Comparison of ENCODE assay signal across 24 cellular contexts in genomic region chr4:83370640-83370906, GRCh38. TPM values are rescaled to one million over a fixed set of nuclear protein-coding genes. Genes with fewer than 3 reads are reported as not detected.
DNase-seq lines count a peak whose midpoint lies in the region; ATAC-seq and TF ChIP-seq lines count a peak whose summit lies in the region.
"Had no signal": no experiment of that assay in that cellular context is flagged by ENCODE, and none has a peak within 500 bp of the region (broad histone marks: within the 10 kb centered on the region; RNA-seq: fewer than 3 reads in every experiment).

No MANE protein-coding gene starts in this region.

- peaks cover 28 to 66% (median 51%) of the 10 kb centered on the region in 10 experiments for H3K4me1 ChIP-seq in BLaER1 treated with 17β-estradiol and CSF1 and Interleukin-3, amounts not matched to agents 10 nM and 100 nM
- H3K4me1 ChIP-seq in gastroesophageal sphincter, result no peaks in the 10 kb centered on the region
- H3K4me1 ChIP-seq in HAP-1, result no peaks in the 10 kb centered on the region
- H3K4me1 ChIP-seq: A549, adrenal gland had no signal

- in situ Hi-C loops in HAP-1 (cut with MboI; ENCODE audit: low sequenced_read_pairs), result no loop called here

- peaks cover 0 to 8% (median 0%) of the 10 kb centered on the region in 11 experiments; a peak in 4 of 22 replicates for H3K36me3 ChIP-seq in BLaER1 treated with 17β-estradiol and CSF1 and Interleukin-3, amounts not matched to agents 10 nM and 100 nM
- H3K36me3 ChIP-seq in gastroesophageal sphincter (no peaks in the 10 kb centered on the region), HAP-1 (replicated peaks) (no peaks in the 10 kb centered on the region)
- H3K36me3 ChIP-seq: adrenal gland, neutrophil had no signal

- TF ChIP-seq CTCF in gastroesophageal sphincter (IDR thresholded peaks at IDR 0.05), result no peak

- no peaks in the 10 kb centered on the region for H4K20me1 ChIP-seq in BLaER1 treated with 17β-estradiol and CSF1 and Interleukin-3, amounts not matched to agents 10 nM and 100 nM

- no CpG with 5 or more reads among the region's 1 CpG for WGBS in gastroesophageal sphincter (ENCODE audit: low coverage in 1 of 2), 2 donors

- no peak for TF ChIP-seq POLR2A in gastroesophageal sphincter (IDR thresholded peaks at IDR 0.05)

- peak overlapping the region; percentile 22 to 92 (median 82) for H3K4me2 ChIP-seq in BLaER1 treated with 17β-estradiol and CSF1 and Interleukin-3, amounts not matched to agents 10 nM and 100 nM
- H3K4me2 ChIP-seq: A549 had no signal

- H3K4me3 ChIP-seq in BLaER1 treated with 17β-estradiol and CSF1 and Interleukin-3, amounts not matched to agents 10 nM and 100 nM, result 0 out of 20 replicates have a peak overlapping the region, but pooled peaks of 1 of the 10 experiments have one; percentile 1
- H3K4me3 ChIP-seq in gastroesophageal sphincter (no peak overlapping the region), HAP-1 (no peak overlapping the region)
- H3K4me3 ChIP-seq: A549, adrenal gland, dorsolateral prefrontal cortex, lung had no signal

- ATAC-seq in gastroesophageal sphincter, result peak; percentile 10
- no peak for ATAC-seq in HG03442 (IDR thresholded peaks at IDR 0.05; ENCODE audit: unreplicated experiment)
- ATAC-seq: A549, SK-N-SH treated with all-trans-retinoic acid at 6 μM for 48 hours, WTC11 had no signal

- TF ChIP-seq EP300 in gastroesophageal sphincter (IDR thresholded peaks at IDR 0.05), result no peak

- DNase-seq in HT1080 (ENCODE audit: low read depth), result peak; percentile 59
- peak; percentile 63 for DNase-seq in amniotic epithelial cell (ENCODE audit: low read depth)
- DNase-seq in stimulated activated CD4-positive, alpha-beta T cell treated with anti-CD3 and anti-CD28 coated beads, Interleukin-12 subunit alpha, Interleukin-12 subunit beta, amount 100 ng/mL, for 4 hours, result no peak
- DNase-seq in HAP-1 (ENCODE audit: low spot score in 2 of 2), result no peak
- no peak for DNase-seq in HUDEP-2 (lab: John Stamatoyannopoulos, UW; ENCODE audit: unreplicated experiment in 76 of 76)
- DNase-seq: activated CD4-positive, alpha-beta memory T cell treated with anti-CD3 and anti-CD28 coated beads, Interleukin-2, amount 10 ng/mL, durations not matched to agents 7 days and 5 days; activated gamma-delta T cell treated with Interleukin-2 at 50 U/mL for 16 hours; adrenal gland; COR-L47; dorsolateral prefrontal cortex; kidney; NCI-H1436 treated with DMSO at 0.1 percent for 48 hours; NCI-H2171; NCI-H526 treated with DMSO at 0.1 percent for 48 hours; retina had no signal

- H3K27me3 ChIP-seq in BLaER1 treated with 17β-estradiol and CSF1 and Interleukin-3, amounts not matched to agents 10 nM and 100 nM, result no peaks in the 10 kb centered on the region
- no peaks in the 10 kb centered on the region for H3K27me3 ChIP-seq in gastroesophageal sphincter
- no peaks in the 10 kb centered on the region for H3K27me3 ChIP-seq in HAP-1 (ENCODE audit: low read depth)
- H3K27me3 ChIP-seq: adrenal gland, dorsolateral prefrontal cortex, neutrophil had no signal

- peak overlapping the region in 10 of 11 experiments; percentile 5 to 73 (median 58); a peak in 17 of 22 replicates for H3K9ac ChIP-seq in BLaER1 treated with 17β-estradiol and CSF1 and Interleukin-3, amounts not matched to agents 10 nM and 100 nM

- H3K9me3 ChIP-seq in BLaER1 treated with 17β-estradiol and CSF1 and Interleukin-3, amounts not matched to agents 10 nM and 100 nM (replicated peaks in 1 of 11), result peaks cover 20 to 68% (median 37%) of the 10 kb centered on the region in 11 experiments
- H3K9me3 ChIP-seq in gastroesophageal sphincter (no peaks in the 10 kb centered on the region), HAP-1 (no peaks in the 10 kb centered on the region; the same call in 1 of the 2 replicates)
- H3K9me3 ChIP-seq: A549, adrenal gland, neutrophil had no signal

- H3K27ac ChIP-seq in BLaER1 treated with 17β-estradiol and CSF1 and Interleukin-3, amounts not matched to agents 10 nM and 100 nM, result peak overlapping the region; percentile 31 to 88 (median 83); a peak in 21 of 22 replicates
- no peak overlapping the region for H3K27ac ChIP-seq in gastroesophageal sphincter
- H3K27ac ChIP-seq: A549, dorsolateral prefrontal cortex, epithelial cell of prostate, neutrophil had no signal

RNA-seq across cellular contexts. Expression of gene HPSE, which starts 35.9 kb away (rescaled TPM):
- 4.0 and 6.0 TPM in 2 replicates for total RNA-seq in HT1080 (2014; rRNA removed; shearing (Covaris generic))
- 6.9 and 8.2 TPM in 2 replicates for polyA plus RNA-seq in HT1080 (2015; cell fraction: cytosol; rRNA removed)
- 9.9 and 10.9 TPM in 2 replicates for polyA plus RNA-seq in HT1080 (2015; cell fraction: nucleus; rRNA removed)
- 1 to 10 TPM in 2 of 4 donors, under 1 TPM in 2; 0.47 to 3.3 (median 1.5) TPM for total RNA-seq in gastroesophageal sphincter

Comparison
In these comparisons a context has a peak if more than half of its experiments do, and no peak if none do; other contexts are left out.
1. H3K27ac ChIP-seq: peak in BLaER1 treated with 17β-estradiol and CSF1 and Interleukin-3, amounts not matched to agents 10 nM and 100 nM (11 of 11); none in gastroesophageal sphincter (0 of 4).
2. DNase-seq: peak in HT1080 (single experiment) and amniotic epithelial cell (single experiment); none in stimulated activated CD4-positive, alpha-beta T cell treated with anti-CD3 and anti-CD28 coated beads, Interleukin-12 subunit alpha, Interleukin-12 subunit beta, amount 100 ng/mL, for 4 hours (single experiment), HAP-1 (0 of 2) and HUDEP-2 (0 of 76).